1 cellular context compared by ENCODE assay signal in the genomic region with DNA sequence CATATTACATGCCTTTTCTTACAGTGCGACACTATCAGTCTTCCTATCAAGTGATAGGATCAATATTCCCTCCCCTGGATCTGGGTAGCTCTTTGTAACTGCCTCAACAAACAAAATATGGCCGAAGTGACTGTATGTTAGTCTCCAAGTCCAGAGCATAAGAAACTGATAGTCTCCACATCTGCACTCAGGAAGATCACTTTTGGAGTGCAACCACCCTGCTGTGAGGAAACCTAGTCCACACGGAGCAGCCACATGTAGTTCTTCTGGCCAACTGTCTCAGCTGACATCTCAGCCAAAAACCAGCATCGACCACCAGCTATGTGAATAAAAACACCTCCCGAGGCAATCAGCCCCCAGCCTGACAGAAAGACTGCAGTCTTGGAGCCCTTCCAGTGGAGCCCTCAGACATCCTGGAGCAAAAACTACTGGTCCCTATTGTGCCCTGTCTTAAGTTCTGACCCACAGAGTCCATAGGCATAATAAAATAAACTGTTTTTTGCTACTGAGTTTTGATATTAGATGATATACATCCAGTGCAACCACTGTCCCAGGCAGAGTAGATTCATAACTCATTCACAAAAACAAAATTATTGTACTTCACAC.
TF ChIP-seq lines count a peak whose summit lies in the region.

No MANE protein-coding gene starts in this region.

TF ChIP-seq in HepG2, 621 proteins besides CTCF, POLR2A, EP300 and RAD21 (continued from another document and continues in another):
- TF ChIP-seq, protein P1, sequence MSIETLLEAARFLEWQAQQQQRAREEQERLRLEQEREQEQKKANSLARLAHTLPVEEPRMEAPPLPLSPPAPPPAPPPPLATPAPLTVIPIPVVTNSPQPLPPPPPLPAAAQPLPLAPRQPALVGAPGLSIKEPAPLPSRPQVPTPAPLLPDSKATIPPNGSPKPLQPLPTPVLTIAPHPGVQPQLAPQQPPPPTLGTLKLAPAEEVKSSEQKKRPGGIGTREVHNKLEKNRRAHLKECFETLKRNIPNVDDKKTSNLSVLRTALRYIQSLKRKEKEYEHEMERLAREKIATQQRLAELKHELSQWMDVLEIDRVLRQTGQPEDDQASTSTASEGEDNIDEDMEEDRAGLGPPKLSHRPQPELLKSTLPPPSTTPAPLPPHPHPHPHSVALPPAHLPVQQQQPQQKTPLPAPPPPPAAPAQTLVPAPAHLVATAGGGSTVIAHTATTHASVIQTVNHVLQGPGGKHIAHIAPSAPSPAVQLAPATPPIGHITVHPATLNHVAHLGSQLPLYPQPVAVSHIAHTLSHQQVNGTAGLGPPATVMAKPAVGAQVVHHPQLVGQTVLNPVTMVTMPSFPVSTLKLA (IDR thresholded peaks at IDR 0.05): no peak
- TF ChIP-seq MAFF (IDR thresholded peaks at IDR 0.05; ENCODE audit: low read depth, low read length): no peak
- TF ChIP-seq, protein P2, sequence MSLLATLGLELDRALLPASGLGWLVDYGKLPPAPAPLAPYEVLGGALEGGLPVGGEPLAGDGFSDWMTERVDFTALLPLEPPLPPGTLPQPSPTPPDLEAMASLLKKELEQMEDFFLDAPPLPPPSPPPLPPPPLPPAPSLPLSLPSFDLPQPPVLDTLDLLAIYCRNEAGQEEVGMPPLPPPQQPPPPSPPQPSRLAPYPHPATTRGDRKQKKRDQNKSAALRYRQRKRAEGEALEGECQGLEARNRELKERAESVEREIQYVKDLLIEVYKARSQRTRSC (CRISPR knock-in tag; IDR thresholded peaks at IDR 0.05; ENCODE audit: low read depth): no peak
- TF ChIP-seq, protein P3, sequence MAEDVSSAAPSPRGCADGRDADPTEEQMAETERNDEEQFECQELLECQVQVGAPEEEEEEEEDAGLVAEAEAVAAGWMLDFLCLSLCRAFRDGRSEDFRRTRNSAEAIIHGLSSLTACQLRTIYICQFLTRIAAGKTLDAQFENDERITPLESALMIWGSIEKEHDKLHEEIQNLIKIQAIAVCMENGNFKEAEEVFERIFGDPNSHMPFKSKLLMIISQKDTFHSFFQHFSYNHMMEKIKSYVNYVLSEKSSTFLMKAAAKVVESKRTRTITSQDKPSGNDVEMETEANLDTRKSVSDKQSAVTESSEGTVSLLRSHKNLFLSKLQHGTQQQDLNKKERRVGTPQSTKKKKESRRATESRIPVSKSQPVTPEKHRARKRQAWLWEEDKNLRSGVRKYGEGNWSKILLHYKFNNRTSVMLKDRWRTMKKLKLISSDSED (CRISPR knock-in tag; IDR thresholded peaks at IDR 0.05): no peak
- TF ChIP-seq, protein P4, sequence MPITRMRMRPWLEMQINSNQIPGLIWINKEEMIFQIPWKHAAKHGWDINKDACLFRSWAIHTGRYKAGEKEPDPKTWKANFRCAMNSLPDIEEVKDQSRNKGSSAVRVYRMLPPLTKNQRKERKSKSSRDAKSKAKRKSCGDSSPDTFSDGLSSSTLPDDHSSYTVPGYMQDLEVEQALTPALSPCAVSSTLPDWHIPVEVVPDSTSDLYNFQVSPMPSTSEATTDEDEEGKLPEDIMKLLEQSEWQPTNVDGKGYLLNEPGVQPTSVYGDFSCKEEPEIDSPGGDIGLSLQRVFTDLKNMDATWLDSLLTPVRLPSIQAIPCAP (CRISPR knock-in tag; IDR thresholded peaks at IDR 0.05; ENCODE audit: low read depth): no peak
- no peak for TF ChIP-seq ZNF607 (CRISPR knock-in tag; IDR thresholded peaks at IDR 0.05; ENCODE audit: borderline replicate concordance)
- 0 out of 2 replicates have a peak, but pooled peaks have one; percentile 5 for TF ChIP-seq CCDC6 (CRISPR knock-in tag; IDR thresholded peaks at IDR 0.05)
- TF ChIP-seq FOXA3 (CRISPR knock-in tag; IDR thresholded peaks at IDR 0.05): no peak
- TF ChIP-seq, protein P5, sequence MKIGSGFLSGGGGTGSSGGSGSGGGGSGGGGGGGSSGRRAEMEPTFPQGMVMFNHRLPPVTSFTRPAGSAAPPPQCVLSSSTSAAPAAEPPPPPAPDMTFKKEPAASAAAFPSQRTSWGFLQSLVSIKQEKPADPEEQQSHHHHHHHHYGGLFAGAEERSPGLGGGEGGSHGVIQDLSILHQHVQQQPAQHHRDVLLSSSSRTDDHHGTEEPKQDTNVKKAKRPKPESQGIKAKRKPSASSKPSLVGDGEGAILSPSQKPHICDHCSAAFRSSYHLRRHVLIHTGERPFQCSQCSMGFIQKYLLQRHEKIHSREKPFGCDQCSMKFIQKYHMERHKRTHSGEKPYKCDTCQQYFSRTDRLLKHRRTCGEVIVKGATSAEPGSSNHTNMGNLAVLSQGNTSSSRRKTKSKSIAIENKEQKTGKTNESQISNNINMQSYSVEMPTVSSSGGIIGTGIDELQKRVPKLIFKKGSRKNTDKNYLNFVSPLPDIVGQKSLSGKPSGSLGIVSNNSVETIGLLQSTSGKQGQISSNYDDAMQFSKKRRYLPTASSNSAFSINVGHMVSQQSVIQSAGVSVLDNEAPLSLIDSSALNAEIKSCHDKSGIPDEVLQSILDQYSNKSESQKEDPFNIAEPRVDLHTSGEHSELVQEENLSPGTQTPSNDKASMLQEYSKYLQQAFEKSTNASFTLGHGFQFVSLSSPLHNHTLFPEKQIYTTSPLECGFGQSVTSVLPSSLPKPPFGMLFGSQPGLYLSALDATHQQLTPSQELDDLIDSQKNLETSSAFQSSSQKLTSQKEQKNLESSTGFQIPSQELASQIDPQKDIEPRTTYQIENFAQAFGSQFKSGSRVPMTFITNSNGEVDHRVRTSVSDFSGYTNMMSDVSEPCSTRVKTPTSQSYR (CRISPR knock-in tag; IDR thresholded peaks at IDR 0.05; ENCODE audit: borderline replicate concordance): no peak
- no peak for TF ChIP-seq ZNF570 (CRISPR knock-in tag; IDR thresholded peaks at IDR 0.05; ENCODE audit: borderline replicate concordance)
- TF ChIP-seq CHD4 (IDR thresholded peaks at IDR 0.05; ENCODE audit: borderline replicate concordance, low read length): no peak
- no peak for TF ChIP-seq ZSCAN12 (CRISPR knock-in tag; IDR thresholded peaks at IDR 0.05)
- TF ChIP-seq ARID2 (CRISPR knock-in tag; IDR thresholded peaks at IDR 0.05; ENCODE audit: borderline replicate concordance): 0 out of 2 replicates have a peak, but pooled peaks have one; percentile 60
- no peak for TF ChIP-seq ZNF296 (CRISPR knock-in tag; conservative IDR thresholded peaks at IDR 0.05)
- TF ChIP-seq, protein P6, sequence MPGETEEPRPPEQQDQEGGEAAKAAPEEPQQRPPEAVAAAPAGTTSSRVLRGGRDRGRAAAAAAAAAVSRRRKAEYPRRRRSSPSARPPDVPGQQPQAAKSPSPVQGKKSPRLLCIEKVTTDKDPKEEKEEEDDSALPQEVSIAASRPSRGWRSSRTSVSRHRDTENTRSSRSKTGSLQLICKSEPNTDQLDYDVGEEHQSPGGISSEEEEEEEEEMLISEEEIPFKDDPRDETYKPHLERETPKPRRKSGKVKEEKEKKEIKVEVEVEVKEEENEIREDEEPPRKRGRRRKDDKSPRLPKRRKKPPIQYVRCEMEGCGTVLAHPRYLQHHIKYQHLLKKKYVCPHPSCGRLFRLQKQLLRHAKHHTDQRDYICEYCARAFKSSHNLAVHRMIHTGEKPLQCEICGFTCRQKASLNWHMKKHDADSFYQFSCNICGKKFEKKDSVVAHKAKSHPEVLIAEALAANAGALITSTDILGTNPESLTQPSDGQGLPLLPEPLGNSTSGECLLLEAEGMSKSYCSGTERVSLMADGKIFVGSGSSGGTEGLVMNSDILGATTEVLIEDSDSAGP (CRISPR knock-in tag; IDR thresholded peaks at IDR 0.05; ENCODE audit: borderline replicate concordance): no peak
- TF ChIP-seq RAD51 (IDR thresholded peaks at IDR 0.05; ENCODE audit: borderline replicate concordance): no peak
- TF ChIP-seq, protein P7, sequence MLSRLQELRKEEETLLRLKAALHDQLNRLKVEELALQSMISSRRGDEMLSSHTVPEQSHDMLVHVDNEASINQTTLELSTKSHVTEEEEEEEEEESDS (CRISPR knock-in tag; IDR thresholded peaks at IDR 0.05; ENCODE audit: borderline replicate concordance): no peak
- no peak for TF ChIP-seq RFX1 (IDR thresholded peaks at IDR 0.05)
- TF ChIP-seq, protein P8, sequence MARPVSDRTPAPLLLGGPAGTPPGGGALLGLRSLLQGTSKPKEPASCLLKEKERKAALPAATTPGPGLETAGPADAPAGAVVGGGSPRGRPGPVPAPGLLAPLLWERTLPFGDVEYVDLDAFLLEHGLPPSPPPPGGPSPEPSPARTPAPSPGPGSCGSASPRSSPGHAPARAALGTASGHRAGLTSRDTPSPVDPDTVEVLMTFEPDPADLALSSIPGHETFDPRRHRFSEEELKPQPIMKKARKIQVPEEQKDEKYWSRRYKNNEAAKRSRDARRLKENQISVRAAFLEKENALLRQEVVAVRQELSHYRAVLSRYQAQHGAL (CRISPR knock-in tag; IDR thresholded peaks at IDR 0.05; ENCODE audit: not compliant biosample characterization): no peak
- TF ChIP-seq MTA3 (CRISPR knock-in tag; IDR thresholded peaks at IDR 0.05): no peak
- TF ChIP-seq, protein P9, sequence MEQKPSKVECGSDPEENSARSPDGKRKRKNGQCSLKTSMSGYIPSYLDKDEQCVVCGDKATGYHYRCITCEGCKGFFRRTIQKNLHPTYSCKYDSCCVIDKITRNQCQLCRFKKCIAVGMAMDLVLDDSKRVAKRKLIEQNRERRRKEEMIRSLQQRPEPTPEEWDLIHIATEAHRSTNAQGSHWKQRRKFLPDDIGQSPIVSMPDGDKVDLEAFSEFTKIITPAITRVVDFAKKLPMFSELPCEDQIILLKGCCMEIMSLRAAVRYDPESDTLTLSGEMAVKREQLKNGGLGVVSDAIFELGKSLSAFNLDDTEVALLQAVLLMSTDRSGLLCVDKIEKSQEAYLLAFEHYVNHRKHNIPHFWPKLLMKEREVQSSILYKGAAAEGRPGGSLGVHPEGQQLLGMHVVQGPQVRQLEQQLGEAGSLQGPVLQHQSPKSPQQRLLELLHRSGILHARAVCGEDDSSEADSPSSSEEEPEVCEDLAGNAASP (CRISPR knock-in tag; IDR thresholded peaks at IDR 0.05; ENCODE audit: borderline replicate concordance): no peak
- TF ChIP-seq ZNF24 (IDR thresholded peaks at IDR 0.05): no peak
- TF ChIP-seq REPIN1 (CRISPR knock-in tag; IDR thresholded peaks at IDR 0.05; ENCODE audit: borderline replicate concordance, low read depth): 0 out of 2 replicates have a peak, but pooled peaks have one; percentile 16
- TF ChIP-seq POLR2AphosphoS2 (IDR thresholded peaks at IDR 0.05; ENCODE audit: low read depth, low read length): no peak
- TF ChIP-seq RFXAP (CRISPR knock-in tag; IDR thresholded peaks at IDR 0.05; ENCODE audit: borderline replicate concordance): 0 out of 2 replicates have a peak, but pooled peaks have one; percentile 15
- no peak for TF ChIP-seq KLF15 (CRISPR knock-in tag; IDR thresholded peaks at IDR 0.05; ENCODE audit: borderline replicate concordance)
- TF ChIP-seq SNAPC2 (CRISPR knock-in tag; IDR thresholded peaks at IDR 0.05): peak; percentile 31; the same call in 1 of the 2 replicates
- no peak for TF ChIP-seq ZNF720 (CRISPR knock-in tag; IDR thresholded peaks at IDR 0.05)
- no peak for TF ChIP-seq MAFG (CRISPR knock-in tag; IDR thresholded peaks at IDR 0.05)
- no peak for TF ChIP-seq ZNF30 (CRISPR knock-in tag; IDR thresholded peaks at IDR 0.05)
- TF ChIP-seq, protein P10, sequence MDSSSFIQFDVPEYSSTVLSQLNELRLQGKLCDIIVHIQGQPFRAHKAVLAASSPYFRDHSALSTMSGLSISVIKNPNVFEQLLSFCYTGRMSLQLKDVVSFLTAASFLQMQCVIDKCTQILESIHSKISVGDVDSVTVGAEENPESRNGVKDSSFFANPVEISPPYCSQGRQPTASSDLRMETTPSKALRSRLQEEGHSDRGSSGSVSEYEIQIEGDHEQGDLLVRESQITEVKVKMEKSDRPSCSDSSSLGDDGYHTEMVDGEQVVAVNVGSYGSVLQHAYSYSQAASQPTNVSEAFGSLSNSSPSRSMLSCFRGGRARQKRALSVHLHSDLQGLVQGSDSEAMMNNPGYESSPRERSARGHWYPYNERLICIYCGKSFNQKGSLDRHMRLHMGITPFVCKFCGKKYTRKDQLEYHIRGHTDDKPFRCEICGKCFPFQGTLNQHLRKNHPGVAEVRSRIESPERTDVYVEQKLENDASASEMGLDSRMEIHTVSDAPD (CRISPR knock-in tag; IDR thresholded peaks at IDR 0.05): no peak
- TF ChIP-seq ZNF557 (CRISPR knock-in tag; IDR thresholded peaks at IDR 0.05): no peak
- TF ChIP-seq PCBP1 (IDR thresholded peaks at IDR 0.05; ENCODE audit: borderline replicate concordance, low read depth, low read length): no peak
- no peak for TF ChIP-seq KLF9 (CRISPR knock-in tag; IDR thresholded peaks at IDR 0.05; ENCODE audit: low read depth)
- TF ChIP-seq, protein P11, sequence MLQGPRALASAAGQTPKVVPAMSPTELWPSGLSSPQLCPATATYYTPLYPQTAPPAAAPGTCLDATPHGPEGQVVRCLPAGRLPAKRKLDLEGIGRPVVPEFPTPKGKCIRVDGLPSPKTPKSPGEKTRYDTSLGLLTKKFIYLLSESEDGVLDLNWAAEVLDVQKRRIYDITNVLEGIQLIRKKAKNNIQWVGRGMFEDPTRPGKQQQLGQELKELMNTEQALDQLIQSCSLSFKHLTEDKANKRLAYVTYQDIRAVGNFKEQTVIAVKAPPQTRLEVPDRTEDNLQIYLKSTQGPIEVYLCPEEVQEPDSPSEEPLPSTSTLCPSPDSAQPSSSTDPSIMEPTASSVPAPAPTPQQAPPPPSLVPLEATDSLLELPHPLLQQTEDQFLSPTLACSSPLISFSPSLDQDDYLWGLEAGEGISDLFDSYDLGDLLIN (CRISPR knock-in tag; IDR thresholded peaks at IDR 0.05; ENCODE audit: borderline replicate concordance): no peak
- TF ChIP-seq, protein P12, sequence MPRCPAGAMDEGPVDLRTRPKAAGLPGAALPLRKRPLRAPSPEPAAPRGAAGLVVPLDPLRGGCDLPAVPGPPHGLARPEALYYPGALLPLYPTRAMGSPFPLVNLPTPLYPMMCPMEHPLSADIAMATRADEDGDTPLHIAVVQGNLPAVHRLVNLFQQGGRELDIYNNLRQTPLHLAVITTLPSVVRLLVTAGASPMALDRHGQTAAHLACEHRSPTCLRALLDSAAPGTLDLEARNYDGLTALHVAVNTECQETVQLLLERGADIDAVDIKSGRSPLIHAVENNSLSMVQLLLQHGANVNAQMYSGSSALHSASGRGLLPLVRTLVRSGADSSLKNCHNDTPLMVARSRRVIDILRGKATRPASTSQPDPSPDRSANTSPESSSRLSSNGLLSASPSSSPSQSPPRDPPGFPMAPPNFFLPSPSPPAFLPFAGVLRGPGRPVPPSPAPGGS (CRISPR knock-in tag; IDR thresholded peaks at IDR 0.05): no peak
- no peak for TF ChIP-seq ZNF335 (CRISPR knock-in tag; IDR thresholded peaks at IDR 0.05)
- TF ChIP-seq, protein P13, sequence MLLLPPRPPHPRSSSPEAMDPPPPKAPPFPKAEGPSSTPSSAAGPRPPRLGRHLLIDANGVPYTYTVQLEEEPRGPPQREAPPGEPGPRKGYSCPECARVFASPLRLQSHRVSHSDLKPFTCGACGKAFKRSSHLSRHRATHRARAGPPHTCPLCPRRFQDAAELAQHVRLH (CRISPR knock-in tag; IDR thresholded peaks at IDR 0.05; ENCODE audit: borderline replicate concordance, low read depth): no peak
